Comparison of ENCODE assay signal across 11 cellular contexts in the genomic region with DNA sequence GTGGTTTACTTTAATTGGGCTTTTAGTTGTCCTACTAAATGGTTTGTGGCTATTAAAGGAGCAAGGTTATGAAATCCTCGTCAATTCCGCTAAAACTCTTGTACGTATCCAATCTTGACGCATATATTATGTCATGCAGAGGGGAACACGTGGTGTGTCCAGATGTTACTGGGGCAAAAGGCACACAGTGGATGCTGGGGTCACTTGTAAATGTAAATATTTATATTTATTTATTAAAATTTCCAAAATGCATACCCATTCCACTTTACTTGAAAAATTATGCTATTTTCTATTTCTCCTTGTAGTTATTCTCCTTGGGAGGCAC. TPM values are rescaled to one million over a fixed set of nuclear protein-coding genes. Genes with fewer than 3 reads are reported as not detected.
DNase-seq lines count a peak whose midpoint lies in the region; ATAC-seq and TF ChIP-seq lines count a peak whose summit lies in the region.
"Had no signal": no experiment of that assay in that cellular context is flagged by ENCODE, and none has a peak within 500 bp of the region (broad histone marks: within the 10 kb centered on the region; RNA-seq: fewer than 3 reads in every experiment).

No MANE protein-coding gene starts in this region.

- H3K4me1 Mint-ChIP-seq in CD8-positive, alpha-beta memory T cell, result peaks cover 5 to 12% (median 7%) of the 10 kb centered on the region in 3 donors
- peaks cover 47% of the 10 kb centered on the region for H3K4me1 Mint-ChIP-seq in osteocyte (ENCODE audit: unreplicated experiment)

- peak overlapping the region in 4 of 7 donors; percentile 30 to 72 (median 62) for H3K4me3 Mint-ChIP-seq in CD8-positive, alpha-beta memory T cell
- no peak overlapping the region for H3K4me3 Mint-ChIP-seq in osteocyte (ENCODE audit: unreplicated experiment)

- DNase-seq in CD8-positive, alpha-beta memory T cell, result no peak
- DNase-seq in esophagus muscularis mucosa (ENCODE audit: extremely low spot score) (peak; percentile 34), osteocyte (ENCODE audit: extremely low spot score, unreplicated experiment) (peak; percentile 11), HuH-7 (ENCODE audit: low spot score) (no peak), GF-D8 (lab: John Stamatoyannopoulos, UW) (no peak)
- no peak for DNase-seq in activated T-cell treated with anti-CD3 and anti-CD28 coated beads, Interleukin-2, amount 50 U/mL, for 48 hours
- DNase-seq: NCI-H446 treated with DMSO at 0.1 percent for 48 hours had no signal

- CTCF ChIA-PET in CD8-positive, alpha-beta memory T cell (lab: Charles Lee), result no interaction called here

- no peaks in the 10 kb centered on the region for H3K27me3 ChIP-seq in CD8-positive, alpha-beta memory T cell (ENCODE audit: insufficient read depth, low read length, poor library complexity, severe bottlenecking)
- no peaks in the 10 kb centered on the region for H3K27me3 ChIP-seq in esophagus muscularis mucosa
- H3K27me3 ChIP-seq: cardiac muscle cell had no signal

- intact Hi-C loops in esophagus muscularis mucosa (cut with DNase I), result no loop called here

- no peak for TF ChIP-seq EP300 in esophagus muscularis mucosa (IDR thresholded peaks at IDR 0.05)

- H3K4me1 ChIP-seq in CD8-positive, alpha-beta memory T cell (ENCODE audit: insufficient read depth, low read length), result peaks cover 12% of the 10 kb centered on the region
- peaks cover 13 to 15% (median 15%) of the 10 kb centered on the region in 4 donors for H3K4me1 ChIP-seq in esophagus muscularis mucosa

- H3K27me3 Mint-ChIP-seq in CD8-positive, alpha-beta memory T cell, result peaks cover 10 to 11% of the 10 kb centered on the region in 2 donors
- no peaks in the 10 kb centered on the region for H3K27me3 Mint-ChIP-seq in osteocyte (ENCODE audit: unreplicated experiment)

- POLR2A ChIA-PET in CD8-positive, alpha-beta memory T cell (lab: Charles Lee), result no interaction called here

- ATAC-seq in GM21526 (IDR thresholded peaks at IDR 0.05; ENCODE audit: low FRiP score, unreplicated experiment), result no peak

- TF ChIP-seq POLR2A in esophagus muscularis mucosa (IDR thresholded peaks at IDR 0.05; ENCODE audit: low read depth), result no peak

- peak overlapping the region in 3 of 8 donors; percentile 12 to 31 (median 31) for H3K27ac Mint-ChIP-seq in CD8-positive, alpha-beta memory T cell
- peak overlapping the region; percentile 100 for H3K27ac Mint-ChIP-seq in osteocyte (ENCODE audit: unreplicated experiment)

- H3K9me3 ChIP-seq in CD8-positive, alpha-beta memory T cell (ENCODE audit: low read length), result no peaks in the 10 kb centered on the region
- H3K9me3 ChIP-seq in KOPT-K1 (ENCODE audit: insufficient read depth, low read length, poor library complexity, severe bottlenecking), result peaks cover 33% of the 10 kb centered on the region
- H3K9me3 ChIP-seq in esophagus muscularis mucosa, result peaks cover 0 to 20% (median 9%) of the 10 kb centered on the region in 4 donors

- no peaks in the 10 kb centered on the region for H3K36me3 ChIP-seq in CD8-positive, alpha-beta memory T cell (ENCODE audit: insufficient read depth, low read length)
- H3K36me3 ChIP-seq in KOPT-K1 (ENCODE audit: insufficient read depth, low read length) (no peaks in the 10 kb centered on the region), esophagus muscularis mucosa (no peaks in the 10 kb centered on the region)
- H3K36me3 ChIP-seq: cardiac muscle cell, thoracic aorta had no signal

- H3K9me3 Mint-ChIP-seq in CD8-positive, alpha-beta memory T cell, result peaks cover 19 to 26% (median 22%) of the 10 kb centered on the region in 5 donors
- H3K9me3 Mint-ChIP-seq in osteocyte (ENCODE audit: unreplicated experiment), result peaks cover 17% of the 10 kb centered on the region

- 66% methylated on average over 5 of the region's 5 CpGs for WGBS in esophagus muscularis mucosa

- peak overlapping the region; percentile 27 for H3K27ac ChIP-seq in CD8-positive, alpha-beta memory T cell (ENCODE audit: low read depth, low read length)
- H3K27ac ChIP-seq in KOPT-K1 (ENCODE audit: low read depth, low read length, poor library complexity, severe bottlenecking), result peak overlapping the region; percentile 42
- no peak overlapping the region for H3K27ac ChIP-seq in esophagus muscularis mucosa (replicated peaks in 1 of 4)
- H3K27ac ChIP-seq: cardiac muscle cell, thoracic aorta had no signal

- no peak for TF ChIP-seq CTCF in esophagus muscularis mucosa (IDR thresholded peaks at IDR 0.05)
- TF ChIP-seq CTCF in osteocyte (IDR thresholded peaks at IDR 0.05), result no peak

- H3K36me3 Mint-ChIP-seq in CD8-positive, alpha-beta memory T cell, result peaks cover 0 to 24% (median 0%) of the 10 kb centered on the region in 3 donors
- H3K36me3 Mint-ChIP-seq in osteocyte (ENCODE audit: unreplicated experiment), result peaks cover 4% of the 10 kb centered on the region

- no peak overlapping the region for H3K4me3 ChIP-seq in CD8-positive, alpha-beta memory T cell (ENCODE audit: low read length)
- peak overlapping the region in 1 of 4 donors; percentile 30 for H3K4me3 ChIP-seq in esophagus muscularis mucosa
- H3K4me3 ChIP-seq: cardiac muscle cell had no signal

RNA-seq across cellular contexts. Expression of gene SLC46A3, which starts 36.7 kb away (rescaled TPM):
- total RNA-seq in CD8-positive, alpha-beta memory T cell, result 1 to 10 TPM; 4.9 to 5.1 TPM
- polyA plus RNA-seq in CD8-positive, alpha-beta memory T cell, result 24.9 TPM
- total RNA-seq in esophagus muscularis mucosa (10 to 100 TPM in 3 of 4 donors, 1 to 10 TPM in 1; 9.4 to 14.0 (median 10.6) TPM), osteocyte (13.1 and 13.2 TPM in 2 replicates)

Comparison
In these comparisons a context has a peak if more than half of its experiments do, and no peak if none do; other contexts are left out.
1. DNase-seq: peak in esophagus muscularis mucosa (single experiment) and osteocyte (single experiment); none in CD8-positive, alpha-beta memory T cell (0 of 5), HuH-7 (single experiment), GF-D8 (single experiment) and activated T-cell treated with anti-CD3 and anti-CD28 coated beads, Interleukin-2, amount 50 U/mL, for 48 hours (0 of 2).
2. H3K27ac ChIP-seq: peak in CD8-positive, alpha-beta memory T cell (single experiment) and KOPT-K1 (single experiment); none in esophagus muscularis mucosa (0 of 4).